Comparison of ENCODE assay signal across 21 cellular contexts in the genomic region with DNA sequence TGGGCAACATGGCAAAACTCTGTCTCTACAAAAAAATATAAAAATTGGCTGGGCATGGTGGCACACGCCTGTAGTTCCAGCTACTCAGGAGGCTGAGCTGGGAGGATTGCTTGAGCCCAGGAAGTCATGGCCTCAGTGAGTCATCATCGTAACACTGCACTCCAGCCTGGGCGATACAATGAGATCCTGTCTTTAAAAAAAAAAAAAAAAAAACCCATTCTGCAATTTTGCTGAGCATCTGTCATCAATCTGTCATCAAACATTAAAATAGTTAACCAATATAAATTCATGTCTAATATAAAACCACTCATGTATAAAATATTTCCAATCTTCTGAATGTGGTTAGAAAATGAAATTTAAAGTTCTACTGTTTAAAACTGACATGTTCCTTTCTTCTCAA. TPM values are rescaled to one million over a fixed set of nuclear protein-coding genes. Genes with fewer than 3 reads are reported as not detected.
A peak's percentile ranks its signal among the peaks of the same experiment; 100 is the strongest.
DNase-seq lines count a peak whose midpoint lies in the region; ATAC-seq and TF ChIP-seq lines count a peak whose summit lies in the region.
"Had no signal": no experiment of that assay in that cellular context is flagged by ENCODE, and none has a peak within 500 bp of the region (broad histone marks: within the 10 kb centered on the region; RNA-seq: fewer than 3 reads in every experiment).

No MANE protein-coding gene starts in this region.

- H3K4me1 Mint-ChIP-seq in activated T-cell treated with anti-CD3 and anti-CD28 coated beads, Interleukin-2, amount 50 U/mL, for 24 hours (ENCODE audit: low read depth), result peaks cover 7% of the 10 kb centered on the region
- H3K4me1 Mint-ChIP-seq: GM23338 had no signal

- H3K4me3 ChIP-seq in right lobe of liver, result no peak overlapping the region
- H3K4me3 ChIP-seq: esophagus squamous epithelium, GM23338 had no signal

- WGBS in right lobe of liver (ENCODE audit: insufficient coverage, low coverage, low lambda C conversion rate, missing lambda C conversion rate), result 94% methylated on average over 2 of the region's 3 CpGs

- no peak overlapping the region for H3K27ac Mint-ChIP-seq in activated T-cell treated with anti-CD3 and anti-CD28 coated beads, Interleukin-2, amount 50 U/mL, for 24 hours
- H3K27ac Mint-ChIP-seq: activated CD4-positive, alpha-beta T cell treated with anti-CD3 and anti-CD28 coated beads, Interleukin-2, amount 10 ng/mL, durations not matched to agents 24 days and 14 days; GM23338 had no signal

- no peaks in the 10 kb centered on the region for H3K9me3 Mint-ChIP-seq in activated T-cell treated with anti-CD3 and anti-CD28 coated beads, Interleukin-2, amount 50 U/mL, for 24 hours
- H3K9me3 Mint-ChIP-seq: GM23338 had no signal

- peaks cover 36% of the 10 kb centered on the region for H3K4me1 ChIP-seq in foreskin keratinocyte
- H3K4me1 ChIP-seq in right lobe of liver, result peaks cover 0 to 24% (median 5%) of the 10 kb centered on the region in 4 donors

- no peak overlapping the region for H3K4me3 Mint-ChIP-seq in activated T-cell treated with anti-CD3 and anti-CD28 coated beads, Interleukin-2, amount 50 U/mL, for 24 hours
- H3K4me3 Mint-ChIP-seq: activated CD4-positive, alpha-beta T cell treated with anti-CD3 and anti-CD28 coated beads, Interleukin-2, amount 10 ng/mL, durations not matched to agents 24 days and 14 days; GM23338 had no signal

- intact Hi-C loops in right lobe of liver (cut with DNase I), result no loop called here

- H3K36me3 ChIP-seq in right lobe of liver, result no peaks in the 10 kb centered on the region
- H3K36me3 ChIP-seq: esophagus squamous epithelium had no signal

- TF ChIP-seq CTCF in foreskin keratinocyte (conservative IDR thresholded peaks at IDR 0.05) (no peak), right lobe of liver (IDR thresholded peaks at IDR 0.05) (no peak)

- no peaks in the 10 kb centered on the region for H3K27me3 ChIP-seq in foreskin keratinocyte
- H3K27me3 ChIP-seq in right lobe of liver, result no peaks in the 10 kb centered on the region
- H3K27me3 ChIP-seq: esophagus squamous epithelium had no signal

- ATAC-seq in foreskin keratinocyte (peak; percentile 86), right lobe of liver (no peak)
- ATAC-seq: GM23338 had no signal

- in situ Hi-C loops in SK-MEL-5 (cut with HindIII; ENCODE audit: low pct_unique_long_range_greater_than_20kb, low sequenced_read_pairs), result no loop called here

- no peak for TF ChIP-seq POLR2A in right lobe of liver (IDR thresholded peaks at IDR 0.05)

- no peaks in the 10 kb centered on the region for H3K27me3 Mint-ChIP-seq in activated T-cell treated with anti-CD3 and anti-CD28 coated beads, Interleukin-2, amount 50 U/mL, for 24 hours
- H3K27me3 Mint-ChIP-seq: activated CD4-positive, alpha-beta T cell treated with anti-CD3 and anti-CD28 coated beads, Interleukin-2, amount 10 ng/mL, durations not matched to agents 24 days and 14 days had no signal

- H3K36me3 Mint-ChIP-seq in activated T-cell treated with anti-CD3 and anti-CD28 coated beads, Interleukin-2, amount 50 U/mL, for 24 hours (ENCODE audit: low read depth), result no peaks in the 10 kb centered on the region

- H3K27ac ChIP-seq in foreskin keratinocyte (peak overlapping the region; percentile 72), right lobe of liver (no peak overlapping the region)

- H3K9me3 ChIP-seq in right lobe of liver, result no peaks in the 10 kb centered on the region
- H3K9me3 ChIP-seq: esophagus squamous epithelium had no signal

- peak; percentile 71 for DNase-seq in DMS53 (lab: John Stamatoyannopoulos, UW)
- peak; percentile 87 for DNase-seq in HT1080 (ENCODE audit: low read depth)
- DNase-seq in SK-MEL-5 (ENCODE audit: low read depth, low spot score), result peak; percentile 28
- DNase-seq in foreskin keratinocyte, result peak; percentile 66 to 80
- no peak for DNase-seq in stimulated activated CD4-positive, alpha-beta T cell treated with anti-CD3 and anti-CD28 coated beads, Interleukin-4, amount 100 ng/mL, for 4 hours
- no peak for DNase-seq in AG08395 (ENCODE audit: low spot score)
- DNase-seq in right lobe of liver, result no peak
- no peak for DNase-seq in activated T-cell treated with anti-CD3 and anti-CD28 coated beads, Interleukin-2, amount 50 U/mL, for 24 hours
- DNase-seq: activated CD4-positive, alpha-beta T cell treated with anti-CD3 and anti-CD28 coated beads, Interleukin-2, amount 10 ng/mL, durations not matched to agents 24 days and 14 days; activated CD8-positive, alpha-beta memory T cell treated with anti-CD3 and anti-CD28 coated beads, Interleukin-2, amount 50 U/mL, for 4 hours; activated gamma-delta T cell; central memory CD4-positive, alpha-beta T cell; esophagus squamous epithelium; head of caudate nucleus; NCI-H1694 treated with DMSO at 0.1 percent for 48 hours; NCI-H226; nucleus accumbens; retina; stimulated activated CD4-positive, alpha-beta T cell treated with anti-CD3 and anti-CD28 coated beads, Interleukin-12 subunit alpha, Interleukin-12 subunit beta, amount 100 ng/mL, for 4 hours had no signal

RNA-seq across cellular contexts. Expression of a gene that starts 56.9 kb away (rescaled TPM):
- 2.2 and 4.1 TPM in 2 replicates for total RNA-seq in HT1080 (2014; rRNA removed; shearing (Covaris generic))
- 8.7 and 10.0 TPM in 2 replicates for polyA plus RNA-seq in HT1080 (2015; cell fraction: cytosol; rRNA removed)
- 4.1 and 4.9 TPM in 2 replicates for polyA plus RNA-seq in HT1080 (2015; cell fraction: nucleus; rRNA removed)
- 0.82 and 1.3 TPM in 2 replicates for total RNA-seq in SK-MEL-5 (2014; rRNA removed; shearing (Covaris generic))
- 0.25 and 1.3 TPM in 2 replicates for polyA plus RNA-seq in SK-MEL-5 (2015; cell fraction: cytosol; rRNA removed)
- 1.4 TPM in 1 of 2 replicates, not detected in the other for polyA plus RNA-seq in SK-MEL-5 (2015; cell fraction: nucleus; rRNA removed)
- total RNA-seq in foreskin keratinocyte (25.9 and 32.3 TPM in 2 replicates), right lobe of liver (under 1 TPM in 1 of 6 experiments, not detected in 5; 0.31 TPM)
- 11.2 and 12.8 TPM in 2 replicates for polyA plus RNA-seq in foreskin keratinocyte
- polyA plus RNA-seq: liver had no signal

Comparison
In these comparisons a context has a peak if more than half of its experiments do, and no peak if none do; other contexts are left out.
1. DNase-seq: peak in DMS53 (single experiment), HT1080 (single experiment), SK-MEL-5 (single experiment) and foreskin keratinocyte (2 of 2); none in stimulated activated CD4-positive, alpha-beta T cell treated with anti-CD3 and anti-CD28 coated beads, Interleukin-4, amount 100 ng/mL, for 4 hours (0 of 2), AG08395 (single experiment), right lobe of liver (0 of 3) and activated T-cell treated with anti-CD3 and anti-CD28 coated beads, Interleukin-2, amount 50 U/mL, for 24 hours (single experiment).